In genomic region chr11:67507891-67508485, GRCh38 we compare ENCODE assay signal across 9 cellular contexts. TPM values are rescaled to one million over a fixed set of nuclear protein-coding genes. Genes with fewer than 3 reads are reported as not detected.
DNase-seq lines count a peak whose midpoint lies in the region; ATAC-seq, FAIRE-seq and TF ChIP-seq lines count a peak whose summit lies in the region.
"Had no signal": no experiment of that assay in that cellular context is flagged by ENCODE, and none has a peak within 500 bp of the region (broad histone marks: within the 10 kb centered on the region; RNA-seq: fewer than 3 reads in every experiment).

TSS of gene CDK2AP2 (minus strand) at chr11:67508162. CDS start at chr11:67508082, 80 bp downstream.

- DNase-seq in AG10803 (ENCODE audit: low read depth) (peak; percentile 100), NCI-H460 (ENCODE audit: extremely low read depth, low read depth) (peak; percentile 97), cerebellar nuclear complex (lab: John Stamatoyannopoulos, UW) (peak; percentile 72 to 96), keratinocyte (ENCODE audit: low read depth, low spot score) (peak; percentile 96)
- peak; percentile 96 for DNase-seq in activated CD4-positive, CD25-positive, alpha-beta regulatory T cell treated with anti-CD3 and anti-CD28 coated beads, Interleukin-2, amount 50 U/mL, for 72 hours
- DNase-seq in stimulated activated CD4-positive, alpha-beta T cell treated with anti-CD3 and anti-CD28 coated beads, Interleukin-15, amount 100 ng/mL, for 1 hour (ENCODE audit: low read depth in 1 of 2, low spot score in 1 of 2) = peak; percentile 94

- H3K36me3 ChIP-seq in keratinocyte (ENCODE audit: control insufficient read depth in 2 of 2, extremely low read depth in 1 of 2, insufficient read depth in 2 of 2, low read length in 2 of 2) = no peaks in the 10 kb centered on the region

- peak within 1 kb of the TSS; percentile 94 for H2AFZ ChIP-seq in keratinocyte (ENCODE audit: control insufficient read depth, low read length)

- H3K9me3 ChIP-seq in keratinocyte (ENCODE audit: control insufficient read depth, low read depth, low read length) = no peaks in the 10 kb centered on the region

- H3K9me1 ChIP-seq in keratinocyte (ENCODE audit: control insufficient read depth, extremely low read depth, insufficient read depth, low read length) = no peaks in the 10 kb centered on the region

- H4K20me1 ChIP-seq in keratinocyte (ENCODE audit: control insufficient read depth, extremely low read depth, insufficient read depth, low read length) = no peaks in the 10 kb centered on the region

- peak; percentile 68 for FAIRE-seq in keratinocyte (lab: Jason Lieb, UNC)
- FAIRE-seq: islet of Langerhans had no signal

- H3K4me3 ChIP-seq in AG10803 (ENCODE audit: low read length) = peak within 1 kb of the TSS; percentile 84
- H3K4me3 ChIP-seq in keratinocyte (ENCODE audit: control insufficient read depth in 2 of 3, extremely low read depth in 1 of 3, insufficient read depth in 2 of 3, low read depth in 1 of 3, low read length in 3 of 3) = peak within 1 kb of the TSS; percentile 83 to 89 (median 88)

- H3K27ac ChIP-seq in keratinocyte (ENCODE audit: control insufficient read depth, insufficient read depth, low read length) = peak within 1 kb of the TSS; percentile 93

- dilution Hi-C loops in keratinocyte (cut with MboI; ENCODE audit: extremely low pct_ligation_motif_present, low sequenced_read_pairs) = no loop called here

- TF ChIP-seq CTCF in AG10803 (conservative IDR thresholded peaks at IDR 0.05; ENCODE audit: low read length) (no peak), keratinocyte (optimal IDR thresholded peaks at IDR 0.05 in 1 of 3, IDR thresholded peaks at IDR 0.05 in 1 of 3, conservative IDR thresholded peaks at IDR 0.05 in 1 of 3; ENCODE audit: extremely low read depth in 1 of 3, insufficient read depth in 2 of 3, low read length in 3 of 3) (no peak)

- H3K27me3 ChIP-seq in keratinocyte (ENCODE audit: control insufficient read depth, extremely low read depth, insufficient read depth, low read length) = no peaks in the 10 kb centered on the region

- peaks cover 15% of the 10 kb centered on the region for H3K79me2 ChIP-seq in keratinocyte (ENCODE audit: control insufficient read depth, insufficient read depth, low read length)

- H3K4me1 ChIP-seq in keratinocyte (ENCODE audit: control insufficient read depth, extremely low read depth, insufficient read depth, low read length) = peaks cover 27% of the 10 kb centered on the region

- H3K4me2 ChIP-seq in keratinocyte (ENCODE audit: control insufficient read depth, extremely low read depth, insufficient read depth, low read depth, low read length) = peak within 1 kb of the TSS; percentile 87

- H3K9ac ChIP-seq in keratinocyte (ENCODE audit: control insufficient read depth, extremely low read depth, insufficient read depth, low read length) = peak within 1 kb of the TSS; percentile 90

- ATAC-seq in GM19043 (IDR thresholded peaks at IDR 0.05; ENCODE audit: low read depth, unreplicated experiment) (peak; percentile 70), HG03378 (IDR thresholded peaks at IDR 0.05; ENCODE audit: unreplicated experiment) (peak; percentile 66)

RNA-seq across cellular contexts. Expression of gene CDK2AP2, which starts in this region (rescaled TPM):
- total RNA-seq in NCI-H460 (2014; rRNA removed; shearing (Covaris generic)) = 25.1 and 29.6 TPM in 2 replicates
- polyA plus RNA-seq in NCI-H460 (2014; cell fraction: nucleus; rRNA removed) = 28.7 and 44.7 TPM in 2 replicates
- polyA plus RNA-seq in keratinocyte = 8.0 to 31.1 TPM (median 9.7 TPM) in 3 replicates
- 5.4 TPM for polyA plus RNA-seq in keratinocyte (2011; ENCODE audit: low read depth)
- polyA plus RNA-seq in keratinocyte (2011; cell fraction: cytosol; rRNA removed) = 18.2 and 28.7 TPM in 2 replicates
- polyA plus RNA-seq in keratinocyte (2011; cell fraction: nucleus; rRNA removed) = 10.4 and 11.5 TPM in 2 replicates
- polyA plus RNA-seq in keratinocyte (2012; ENCODE audit: low replicate concordance) = 26.2 and 36.1 TPM in 2 replicates
- polyA minus RNA-seq in keratinocyte = 14.8 to 64.4 TPM (median 15.1 TPM) in 3 replicates
- 38.2 TPM for polyA minus RNA-seq in keratinocyte (2011; cell fraction: cytosol; rRNA and poly(A)+ RNA removed)
- 5.9 and 7.5 TPM in 2 replicates for polyA minus RNA-seq in keratinocyte (2011; cell fraction: nucleus; rRNA and poly(A)+ RNA removed)

Comparison
In these comparisons a context has a peak if more than half of its experiments do, and no peak if none do; other contexts are left out.
1. Peak in every context shown above with its lines: DNase-seq, ATAC-seq, H3K4me3 ChIP-seq and H3K27ac ChIP-seq.